16 cellular contexts compared by ENCODE assay signal in the genomic region with DNA sequence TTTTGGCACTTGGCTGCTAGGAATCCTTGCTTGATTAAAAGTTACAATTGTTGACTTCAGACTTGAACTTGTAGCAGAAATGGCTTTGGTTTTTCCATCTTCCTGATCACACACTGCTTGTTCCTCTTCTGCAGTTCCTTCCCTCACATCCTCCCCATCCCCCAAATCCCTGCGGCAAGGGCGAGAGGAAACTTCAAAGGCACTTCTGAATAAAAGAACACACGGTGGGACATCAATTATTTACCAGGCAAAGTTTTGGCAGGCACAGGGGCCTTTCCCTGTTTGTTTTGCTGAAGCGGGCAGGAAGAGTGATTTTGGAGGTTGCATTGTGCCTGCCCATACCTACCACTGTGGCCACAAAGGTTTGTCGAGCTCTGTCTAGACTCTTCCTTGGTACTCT.
"Had no signal": no experiment of that assay in that cellular context is flagged by ENCODE, and none has a peak within 500 bp of the region (broad histone marks: within the 10 kb centered on the region; RNA-seq: fewer than 3 reads in every experiment).

No MANE protein-coding gene starts in this region.

- H3K27ac Mint-ChIP-seq: activated naive CD4-positive, alpha-beta T cell treated with anti-CD3 and anti-CD28 coated beads for 36 hours; activated naive CD8-positive, alpha-beta T cell treated with anti-CD3 and anti-CD28 coated beads, Interleukin-2, amount 50 U/mL, for 24 hours; activated T-helper 17 cell treated with anti-CD3 and anti-CD28 coated beads, Interleukin-2, amount 50 U/mL, for 72 hours; stimulated activated naive B cell treated with anti-CD40 and anti-IgM and Interleukin-4, amounts not matched to agents 10 μg/mL and 1 μg/mL and 100 μg/mL, for 72 hours had no signal

- H3K9me3 ChIP-seq: tibial artery, vagina had no signal

- H3K4me1 Mint-ChIP-seq: activated naive CD8-positive, alpha-beta T cell treated with anti-CD3 and anti-CD28 coated beads, Interleukin-2, amount 50 U/mL, for 24 hours; activated T-helper 17 cell treated with anti-CD3 and anti-CD28 coated beads, Interleukin-2, amount 50 U/mL, for 72 hours; naive B cell; stimulated activated naive B cell treated with anti-CD40 and anti-IgM and Interleukin-4, amounts not matched to agents 10 μg/mL and 1 μg/mL and 100 μg/mL, for 72 hours had no signal

- H3K4me1 ChIP-seq: foreskin keratinocyte, tibial artery, vagina had no signal

- H3K4me3 ChIP-seq: tibial artery, vagina had no signal

- DNase-seq: activated CD4-positive, alpha-beta T cell treated with anti-CD3 and anti-CD28 coated beads for 1 hour; activated CD4-positive, alpha-beta T cell treated with anti-CD3 and anti-CD28 coated beads, Interleukin-2, amount 50 U/mL, for 48 hours; activated naive CD4-positive, alpha-beta T cell treated with anti-CD3 and anti-CD28 coated beads for 36 hours; activated naive CD8-positive, alpha-beta T cell treated with anti-CD3 and anti-CD28 coated beads, Interleukin-2, amount 50 U/mL, for 24 hours; aorta; effector memory CD4-positive, alpha-beta T cell; foreskin keratinocyte; left cardiac atrium; mammary epithelial cell; naive B cell; retina; stimulated activated CD4-positive, alpha-beta T cell treated with anti-CD3 and anti-CD28 coated beads, Interleukin-2, amount 100 ng/mL, for 48 hours; stimulated activated naive B cell treated with anti-CD40 and anti-IgM and Interleukin-4, amounts not matched to agents 10 μg/mL and 1 μg/mL and 100 μg/mL, for 72 hours; tibial artery had no signal

- H3K9me3 Mint-ChIP-seq: activated naive CD4-positive, alpha-beta T cell treated with anti-CD3 and anti-CD28 coated beads for 36 hours; activated naive CD8-positive, alpha-beta T cell treated with anti-CD3 and anti-CD28 coated beads, Interleukin-2, amount 50 U/mL, for 24 hours had no signal

- H3K27me3 Mint-ChIP-seq: activated naive CD8-positive, alpha-beta T cell treated with anti-CD3 and anti-CD28 coated beads, Interleukin-2, amount 50 U/mL, for 24 hours; stimulated activated naive B cell treated with anti-CD40 and anti-IgM and Interleukin-4, amounts not matched to agents 10 μg/mL and 1 μg/mL and 100 μg/mL, for 72 hours had no signal

- H3K4me3 Mint-ChIP-seq: activated naive CD4-positive, alpha-beta T cell treated with anti-CD3 and anti-CD28 coated beads for 36 hours; activated naive CD8-positive, alpha-beta T cell treated with anti-CD3 and anti-CD28 coated beads, Interleukin-2, amount 50 U/mL, for 24 hours; activated T-helper 17 cell treated with anti-CD3 and anti-CD28 coated beads, Interleukin-2, amount 50 U/mL, for 72 hours; naive B cell; stimulated activated naive B cell treated with anti-CD40 and anti-IgM and Interleukin-4, amounts not matched to agents 10 μg/mL and 1 μg/mL and 100 μg/mL, for 72 hours had no signal

- H3K27ac ChIP-seq: foreskin keratinocyte, tibial artery, vagina had no signal

- H3K36me3 Mint-ChIP-seq: naive B cell; stimulated activated naive B cell treated with anti-CD40 and anti-IgM and Interleukin-4, amounts not matched to agents 10 μg/mL and 1 μg/mL and 100 μg/mL, for 72 hours had no signal

- ATAC-seq: activated naive CD8-positive, alpha-beta T cell treated with anti-CD3 and anti-CD28 coated beads, Interleukin-2, amount 50 U/mL, for 24 hours; activated T-helper 17 cell treated with anti-CD3 and anti-CD28 coated beads, Interleukin-2, amount 50 U/mL, for 72 hours; foreskin keratinocyte; left cardiac atrium; stimulated activated naive B cell treated with anti-CD40 and anti-IgM and Interleukin-4, amounts not matched to agents 10 μg/mL and 1 μg/mL and 100 μg/mL, for 72 hours had no signal

- H3K27me3 ChIP-seq: foreskin keratinocyte, tibial artery, vagina had no signal

- H3K36me3 ChIP-seq: tibial artery, vagina had no signal
